19 cellular contexts compared by ENCODE assay signal in the genomic region with DNA sequence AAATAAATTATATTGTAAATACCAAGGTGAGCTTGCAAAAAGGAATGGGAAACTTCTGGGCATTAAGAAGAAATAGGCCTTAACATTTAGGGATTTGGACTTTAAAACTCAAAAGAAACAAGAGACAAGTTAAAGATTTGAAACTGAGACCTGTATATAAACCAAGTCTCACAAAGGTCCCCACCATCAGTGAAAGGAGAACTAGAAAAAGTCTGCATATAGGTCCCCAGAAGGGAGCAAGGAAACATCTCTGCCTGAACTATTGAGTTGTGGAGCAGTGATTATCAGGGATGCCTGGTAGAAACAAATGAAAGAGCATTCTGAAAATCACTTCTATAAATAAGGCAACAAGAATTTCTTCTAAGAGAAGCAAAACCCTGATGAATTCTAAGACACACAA. TPM values are rescaled to one million over a fixed set of nuclear protein-coding genes. Genes with fewer than 3 reads are reported as not detected.
DNase-seq lines count a peak whose midpoint lies in the region; ATAC-seq and TF ChIP-seq lines count a peak whose summit lies in the region.
"Had no signal": no experiment of that assay in that cellular context is flagged by ENCODE, and none has a peak within 500 bp of the region (broad histone marks: within the 10 kb centered on the region; RNA-seq: fewer than 3 reads in every experiment).

No MANE protein-coding gene starts in this region.

- no peak overlapping the region for H3K4me3 ChIP-seq in neural progenitor cell
- H3K4me3 ChIP-seq: ascending aorta, colonic mucosa, SJSA1 had no signal

- no peak overlapping the region for H3K9ac ChIP-seq in neural progenitor cell

- H3K27me3 ChIP-seq in neural progenitor cell, result no peaks in the 10 kb centered on the region
- H3K27me3 ChIP-seq: ascending aorta, colonic mucosa, SJSA1 had no signal

- H3K4me2 ChIP-seq in neural progenitor cell, result no peak overlapping the region

- no peaks in the 10 kb centered on the region for H3K36me3 ChIP-seq in neural progenitor cell
- H3K36me3 ChIP-seq: ascending aorta, colonic mucosa, SJSA1 had no signal

- no peaks in the 10 kb centered on the region for H3K4me1 ChIP-seq in neural progenitor cell
- H3K4me1 ChIP-seq: ascending aorta, colonic mucosa had no signal

- no peak overlapping the region for H3K27ac Mint-ChIP-seq in neural progenitor cell
- H3K27ac Mint-ChIP-seq: activated CD4-positive, alpha-beta memory T cell treated with anti-CD3 and anti-CD28 coated beads for 36 hours; naive thymus-derived CD8-positive, alpha-beta T cell had no signal

- H3K9me3 ChIP-seq in neural progenitor cell (ENCODE audit: low read depth), result no peaks in the 10 kb centered on the region
- H3K9me3 ChIP-seq: ascending aorta, colonic mucosa, SJSA1 had no signal

- no peaks in the 10 kb centered on the region for H3K79me2 ChIP-seq in neural progenitor cell (ENCODE audit: low read depth)

- DNase-seq in AG20443 (ENCODE audit: low spot score) (no peak), neural progenitor cell (ENCODE audit: low spot score) (no peak)
- DNase-seq: activated CD4-positive, alpha-beta memory T cell treated with anti-CD3 and anti-CD28 coated beads for 36 hours; AML-193; colonic mucosa; DMS153; GOT3; naive thymus-derived CD8-positive, alpha-beta T cell; NCI-H2171; retina; stimulated activated CD4-positive, alpha-beta T cell treated with anti-CD3 and anti-CD28 coated beads, Interleukin-2, amount 100 ng/mL, for 48 hours had no signal

- no peak overlapping the region for H2AFZ ChIP-seq in neural progenitor cell (replicated peaks)

- H3F3A ChIP-seq in neural progenitor cell (ENCODE audit: low read depth), result no peaks in the 10 kb centered on the region

- peak; percentile 53 for ATAC-seq in GM18870 (IDR thresholded peaks at IDR 0.05; ENCODE audit: unreplicated experiment)
- peak; percentile 75 for ATAC-seq in GM21526 (IDR thresholded peaks at IDR 0.05; ENCODE audit: low FRiP score, unreplicated experiment)
- peak; percentile 38 for ATAC-seq in HG02981 (IDR thresholded peaks at IDR 0.05; ENCODE audit: unreplicated experiment)
- peak; percentile 39 for ATAC-seq in HG03565 (IDR thresholded peaks at IDR 0.05; ENCODE audit: unreplicated experiment)
- ATAC-seq in GM18520 (IDR thresholded peaks at IDR 0.05; ENCODE audit: unreplicated experiment), result no peak
- ATAC-seq in GM21737 (IDR thresholded peaks at IDR 0.05; ENCODE audit: unreplicated experiment), result no peak
- ATAC-seq: naive thymus-derived CD8-positive, alpha-beta T cell had no signal

- H3K27ac ChIP-seq in neural progenitor cell, result no peak overlapping the region
- H3K27ac ChIP-seq: ascending aorta, colonic mucosa, SJSA1 had no signal

- H3K27me3 Mint-ChIP-seq in neural progenitor cell (ENCODE audit: insufficient read depth, low read depth), result no peaks in the 10 kb centered on the region

- TF ChIP-seq CTCF in neural progenitor cell (IDR thresholded peaks at IDR 0.05), result no peak

- no peak overlapping the region for H3K4me3 Mint-ChIP-seq in neural progenitor cell
- H3K4me3 Mint-ChIP-seq: activated CD4-positive, alpha-beta memory T cell treated with anti-CD3 and anti-CD28 coated beads for 36 hours; naive thymus-derived CD8-positive, alpha-beta T cell had no signal

- H3K4me1 Mint-ChIP-seq in neural progenitor cell, result no peaks in the 10 kb centered on the region
- H3K4me1 Mint-ChIP-seq: naive thymus-derived CD8-positive, alpha-beta T cell had no signal

- peaks cover 5% of the 10 kb centered on the region for H3K36me3 Mint-ChIP-seq in neural progenitor cell
- H3K36me3 Mint-ChIP-seq: activated CD4-positive, alpha-beta memory T cell treated with anti-CD3 and anti-CD28 coated beads for 36 hours had no signal

- no peaks in the 10 kb centered on the region for H4K20me1 ChIP-seq in neural progenitor cell (ENCODE audit: low read depth)

- H3K9me3 Mint-ChIP-seq in neural progenitor cell, result peaks cover 7% of the 10 kb centered on the region
- H3K9me3 Mint-ChIP-seq: activated CD4-positive, alpha-beta memory T cell treated with anti-CD3 and anti-CD28 coated beads for 36 hours had no signal

RNA-seq across cellular contexts. Expression of a gene that starts 30.5 kb away (rescaled TPM):
- total RNA-seq in neural progenitor cell (ENCODE audit: low replicate concordance), result 58.7 and 72.8 TPM in 2 replicates

Comparison
In these comparisons a context has a peak if more than half of its experiments do, and no peak if none do; other contexts are left out.
1. ATAC-seq: peak in GM18870 (single experiment), GM21526 (single experiment), HG02981 (single experiment) and HG03565 (single experiment); none in GM18520 (single experiment) and GM21737 (single experiment).